Comparison of ENCODE assay signal across 2 cellular contexts in the genomic region with DNA sequence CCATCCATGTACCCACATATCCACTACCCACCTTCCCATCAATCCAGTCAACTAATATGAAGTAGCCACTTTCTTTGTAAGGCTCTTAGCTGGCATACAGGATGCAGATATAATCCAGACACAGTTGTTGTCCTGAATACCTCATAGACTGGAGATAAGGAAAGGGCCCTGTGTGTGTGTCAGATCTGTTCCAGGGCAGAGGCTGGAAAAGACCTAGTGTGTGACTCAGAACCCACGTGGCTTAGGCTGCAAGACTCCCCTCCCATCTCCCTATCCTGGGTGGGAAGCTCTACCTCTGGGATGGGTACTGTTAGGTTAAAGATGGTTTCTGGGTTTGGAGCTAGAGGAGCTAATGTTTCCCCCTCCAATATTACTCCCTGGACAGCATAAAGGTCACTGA.
TF ChIP-seq lines count a peak whose summit lies in the region.

No MANE protein-coding gene starts in this region.

TF ChIP-seq in HEK293, 187 proteins besides CTCF, POLR2A, EP300 and RAD21 (continued from another document):
- TF ChIP-seq ZFP69B (tag by site-specific recombination; IDR thresholded peaks at IDR 0.05), result no peak

TF ChIP-seq in K562, 482 proteins besides CTCF, POLR2A, EP300 and RAD21 (continued from another document):
- TF ChIP-seq HDAC8 (tag; IDR thresholded peaks at IDR 0.05) (no peak), DMBX1 (CRISPR knock-in tag; IDR thresholded peaks at IDR 0.05; ENCODE audit: borderline replicate concordance) (no peak), HOXB6 (CRISPR knock-in tag; IDR thresholded peaks at IDR 0.05; ENCODE audit: borderline replicate concordance) (no peak), FOXK2 (conservative IDR thresholded peaks at IDR 0.05 in 1 of 2, IDR thresholded peaks at IDR 0.05 in 1 of 2; ENCODE audit: low read depth in 2 of 2) (no peak), ZNF12 (CRISPR knock-in tag; IDR thresholded peaks at IDR 0.05) (no peak), POLR2H (tag; IDR thresholded peaks at IDR 0.05; ENCODE audit: low read depth) (no peak), EHMT2 (IDR thresholded peaks at IDR 0.05) (no peak), ATF1 (CRISPR knock-in tag; IDR thresholded peaks at IDR 0.05) (no peak), ATF1 (tag; IDR thresholded peaks at IDR 0.05) (no peak), NCOA1 (IDR thresholded peaks at IDR 0.05; ENCODE audit: low read depth) (no peak), FOSL1 (tag; conservative IDR thresholded peaks at IDR 0.05) (peak; percentile 76)
- TF ChIP-seq, protein P1, sequence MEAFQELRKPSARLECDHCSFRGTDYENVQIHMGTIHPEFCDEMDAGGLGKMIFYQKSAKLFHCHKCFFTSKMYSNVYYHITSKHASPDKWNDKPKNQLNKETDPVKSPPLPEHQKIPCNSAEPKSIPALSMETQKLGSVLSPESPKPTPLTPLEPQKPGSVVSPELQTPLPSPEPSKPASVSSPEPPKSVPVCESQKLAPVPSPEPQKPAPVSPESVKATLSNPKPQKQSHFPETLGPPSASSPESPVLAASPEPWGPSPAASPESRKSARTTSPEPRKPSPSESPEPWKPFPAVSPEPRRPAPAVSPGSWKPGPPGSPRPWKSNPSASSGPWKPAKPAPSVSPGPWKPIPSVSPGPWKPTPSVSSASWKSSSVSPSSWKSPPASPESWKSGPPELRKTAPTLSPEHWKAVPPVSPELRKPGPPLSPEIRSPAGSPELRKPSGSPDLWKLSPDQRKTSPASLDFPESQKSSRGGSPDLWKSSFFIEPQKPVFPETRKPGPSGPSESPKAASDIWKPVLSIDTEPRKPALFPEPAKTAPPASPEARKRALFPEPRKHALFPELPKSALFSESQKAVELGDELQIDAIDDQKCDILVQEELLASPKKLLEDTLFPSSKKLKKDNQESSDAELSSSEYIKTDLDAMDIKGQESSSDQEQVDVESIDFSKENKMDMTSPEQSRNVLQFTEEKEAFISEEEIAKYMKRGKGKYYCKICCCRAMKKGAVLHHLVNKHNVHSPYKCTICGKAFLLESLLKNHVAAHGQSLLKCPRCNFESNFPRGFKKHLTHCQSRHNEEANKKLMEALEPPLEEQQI (IDR thresholded peaks at IDR 0.05), result no peak
- TF ChIP-seq, protein P2, sequence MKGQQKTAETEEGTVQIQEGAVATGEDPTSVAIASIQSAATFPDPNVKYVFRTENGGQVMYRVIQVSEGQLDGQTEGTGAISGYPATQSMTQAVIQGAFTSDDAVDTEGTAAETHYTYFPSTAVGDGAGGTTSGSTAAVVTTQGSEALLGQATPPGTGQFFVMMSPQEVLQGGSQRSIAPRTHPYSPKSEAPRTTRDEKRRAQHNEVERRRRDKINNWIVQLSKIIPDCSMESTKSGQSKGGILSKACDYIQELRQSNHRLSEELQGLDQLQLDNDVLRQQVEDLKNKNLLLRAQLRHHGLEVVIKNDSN (CRISPR knock-in tag; IDR thresholded peaks at IDR 0.05), result peak; percentile 27; the same call in 1 of the 2 replicates
- TF ChIP-seq, protein P3, sequence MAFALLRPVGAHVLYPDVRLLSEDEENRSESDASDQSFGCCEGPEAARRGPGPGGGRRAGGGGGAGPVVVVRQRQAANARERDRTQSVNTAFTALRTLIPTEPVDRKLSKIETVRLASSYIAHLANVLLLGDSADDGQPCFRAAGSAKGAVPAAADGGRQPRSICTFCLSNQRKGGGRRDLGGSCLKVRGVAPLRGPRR (CRISPR knock-in tag; IDR thresholded peaks at IDR 0.05), result no peak
